8 cellular contexts compared by ENCODE assay signal in the genomic region with DNA sequence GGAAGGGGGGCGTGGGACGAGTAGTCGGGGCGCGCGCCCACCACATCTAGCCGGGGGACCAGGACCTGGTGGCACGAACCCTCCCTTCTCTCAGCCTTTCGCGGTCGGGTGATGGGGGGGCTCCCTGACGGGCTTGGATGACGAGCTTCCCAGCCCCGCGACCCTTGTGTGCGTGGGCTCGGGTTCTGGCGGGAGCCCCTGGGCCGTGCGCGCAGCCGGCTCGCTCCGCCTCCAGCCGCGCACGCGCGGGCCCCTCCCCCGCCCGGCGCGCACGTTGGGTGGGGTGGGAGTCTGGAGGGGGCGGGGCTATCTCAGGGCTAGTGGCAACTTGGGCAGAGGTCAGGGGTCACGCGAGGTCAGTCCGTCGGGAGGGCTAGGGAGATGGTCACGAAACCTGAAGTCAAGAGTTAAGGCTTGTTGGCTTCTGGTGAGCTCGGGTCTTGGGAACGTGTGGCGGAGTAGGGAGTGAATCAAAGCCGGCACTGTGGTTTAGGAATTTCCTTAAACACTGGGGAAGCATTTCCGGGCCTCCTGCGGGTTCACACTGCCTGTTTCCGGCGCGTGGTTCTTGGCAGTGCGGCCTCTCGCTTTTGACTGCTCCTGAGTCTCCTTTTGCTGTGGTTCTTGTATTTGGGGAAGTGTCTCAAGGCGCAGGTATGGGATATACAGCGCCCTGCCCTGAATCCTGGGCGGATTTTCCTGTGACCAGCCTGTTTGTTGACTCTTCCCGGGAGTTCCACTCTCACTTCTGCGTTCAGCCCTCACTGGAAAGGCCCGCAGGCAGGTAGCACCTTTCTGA. TPM values are rescaled to one million over a fixed set of nuclear protein-coding genes. Genes with fewer than 3 reads are reported as not detected.
DNase-seq lines count a peak whose midpoint lies in the region; ATAC-seq and TF ChIP-seq lines count a peak whose summit lies in the region.

A gene (plus strand): TSS at position 356 of the 799 bp plus-strand sequence. CDS start 1,654 bp downstream, outside the sequence.

- peak within 1 kb of the TSS; percentile 100 for H3K27ac ChIP-seq in endodermal cell (ENCODE audit: low read depth, low read length)

- peak; percentile 77 for DNase-seq in CMK (ENCODE audit: low read depth)
- peak; percentile 73 for DNase-seq in HS-5 (ENCODE audit: low read depth)
- DNase-seq in NT2/D1 (ENCODE audit: low read depth, low spot score) = peak; percentile 64
- peak; percentile 70 for DNase-seq in activated CD8-positive, alpha-beta memory T cell treated with anti-CD3 and anti-CD28 coated beads, Interleukin-2, amount 50 U/mL, for 24 hours (ENCODE audit: extremely low read depth)
- DNase-seq in endodermal cell = peak; percentile 94
- peak; percentile 95 for DNase-seq in mesenteric fat pad (ENCODE audit: low spot score)
- peak; percentile 82 for DNase-seq in stimulated activated CD8-positive, alpha-beta memory T cell treated with anti-CD3 and anti-CD28 coated beads, Interleukin-12 subunit alpha, Interleukin-12 subunit beta, amount 100 ng/mL, for 4 hours (ENCODE audit: low read depth)

- ATAC-seq in GM19467 (IDR thresholded peaks at IDR 0.05; ENCODE audit: unreplicated experiment) = peak; percentile 24

- peaks cover 4% of the 10 kb centered on the region for H3K4me1 ChIP-seq in NT2/D1 (ENCODE audit: insufficient read depth, insufficient read length)
- no peaks in the 10 kb centered on the region for H3K4me1 ChIP-seq in endodermal cell (ENCODE audit: control insufficient read depth, insufficient read depth, low read length)

- TF ChIP-seq CTCF in endodermal cell (conservative IDR thresholded peaks at IDR 0.05) = no peak

- H3K27me3 Mint-ChIP-seq in endodermal cell (ENCODE audit: insufficient read depth) = peaks cover 34% of the 10 kb centered on the region

- peaks cover 25% of the 10 kb centered on the region for H3K36me3 Mint-ChIP-seq in endodermal cell (ENCODE audit: low read depth)

- H3K27me3 ChIP-seq in NT2/D1 (ENCODE audit: insufficient read depth, insufficient read length) (peaks cover 35% of the 10 kb centered on the region), endodermal cell (ENCODE audit: control insufficient read depth, insufficient read depth, low read length, poor library complexity, severe bottlenecking) (peaks cover 9% of the 10 kb centered on the region)

- no peaks in the 10 kb centered on the region for H3K9me3 Mint-ChIP-seq in endodermal cell

- H3K9ac ChIP-seq in NT2/D1 (ENCODE audit: insufficient read length, low read depth) (peak within 1 kb of the TSS; percentile 99), endodermal cell (ENCODE audit: extremely low read depth, low read length, poor library complexity, severe bottlenecking) (peak within 1 kb of the TSS; percentile 100)

- peaks cover 12% of the 10 kb centered on the region for H3K4me1 Mint-ChIP-seq in endodermal cell

- H3K4me3 ChIP-seq in NT2/D1 (ENCODE audit: insufficient read length, low read depth) (peak within 1 kb of the TSS; percentile 95), endodermal cell (ENCODE audit: low read length) (peak within 1 kb of the TSS; percentile 99)

- H3K27ac Mint-ChIP-seq in endodermal cell = peak within 1 kb of the TSS; percentile 100

- H3K4me3 Mint-ChIP-seq in endodermal cell = peak within 1 kb of the TSS; percentile 81

- 1 to 3% methylated on average over 22 to 56 of the region's 57 CpGs for WGBS in endodermal cell (ENCODE audit: insufficient coverage in 1 of 2, insufficient read length in 1 of 2), 2 experiments

- H3K36me3 ChIP-seq in NT2/D1 (ENCODE audit: insufficient read depth, insufficient read length, low read length) = peaks cover 41% of the 10 kb centered on the region
- peaks cover 33% of the 10 kb centered on the region for H3K36me3 ChIP-seq in endodermal cell (ENCODE audit: control insufficient read depth, insufficient read depth, low read length)

- no peaks in the 10 kb centered on the region for H3K9me3 ChIP-seq in NT2/D1 (ENCODE audit: insufficient read depth, low read length)
- no peaks in the 10 kb centered on the region for H3K9me3 ChIP-seq in endodermal cell (ENCODE audit: control insufficient read depth, low read length)

RNA-seq across cellular contexts. Expression of the gene that starts here (rescaled TPM):
- total RNA-seq in endodermal cell = 10 to 100 TPM; 57.7 to 66.9 TPM
- polyA plus RNA-seq in endodermal cell (2013, experiment 1 of 2) = 28.8 TPM
- polyA plus RNA-seq in endodermal cell (2013, experiment 2 of 2) = 28.5 TPM
- 59.7 TPM for total RNA-seq in mesenteric fat pad

Comparison
In these comparisons a context has a peak if more than half of its experiments do, and no peak if none do; other contexts are left out.
1. Peak in every context shown above with its lines: DNase-seq, ATAC-seq, H3K4me3 ChIP-seq and H3K27ac ChIP-seq.